ENCODE assay signal across 2 cellular contexts in the genomic region with DNA sequence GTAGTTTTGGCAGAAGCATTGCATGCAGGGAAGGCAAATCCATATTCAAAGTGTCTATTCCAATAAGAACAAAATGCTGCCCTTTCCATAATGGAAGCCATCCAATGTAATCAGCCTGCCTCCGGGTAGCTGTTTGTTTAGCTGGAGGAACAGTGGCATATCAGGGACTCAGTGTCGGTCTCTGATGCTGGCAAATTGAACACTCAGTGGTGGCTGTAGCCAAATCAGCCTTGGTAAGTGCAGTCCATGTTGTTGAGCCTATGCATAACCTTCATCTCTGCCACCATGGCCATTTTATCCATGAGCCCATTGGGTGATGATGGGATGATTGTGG.
TF ChIP-seq lines count a peak whose summit lies in the region.

No MANE protein-coding gene starts in this region.

TF ChIP-seq in HCT116, 20 proteins besides CTCF, POLR2A, EP300 and RAD21:
- no peak for TF ChIP-seq EZH2phosphoT487 (IDR thresholded peaks at IDR 0.05; ENCODE audit: borderline replicate concordance)
- no peak for TF ChIP-seq EZH2 (IDR thresholded peaks at IDR 0.05)
- TF ChIP-seq, protein P1, sequence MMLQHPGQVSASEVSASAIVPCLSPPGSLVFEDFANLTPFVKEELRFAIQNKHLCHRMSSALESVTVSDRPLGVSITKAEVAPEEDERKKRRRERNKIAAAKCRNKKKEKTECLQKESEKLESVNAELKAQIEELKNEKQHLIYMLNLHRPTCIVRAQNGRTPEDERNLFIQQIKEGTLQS (IDR thresholded peaks at IDR 0.05): no peak

TF ChIP-seq in endothelial cell of umbilical vein, 7 proteins besides CTCF, POLR2A, EP300 and RAD21:
- TF ChIP-seq EZH2 (IDR thresholded peaks at IDR 0.05; ENCODE audit: borderline replicate concordance, low read depth, low read length, severe bottlenecking) (no peak), POLR2AphosphoS5 (IDR thresholded peaks at IDR 0.05; ENCODE audit: insufficient read depth, low read depth, low read length) (peak; percentile 70), FOS (IDR thresholded peaks at IDR 0.05; ENCODE audit: borderline replicate concordance, insufficient read depth, low read length) (no peak), MYC (IDR thresholded peaks at IDR 0.05; ENCODE audit: low read depth, low read length) (no peak)
